11 cellular contexts compared by ENCODE assay signal in genomic region chr7:33750177-33750576, GRCh38.
DNase-seq lines count a peak whose midpoint lies in the region; ATAC-seq and TF ChIP-seq lines count a peak whose summit lies in the region.
"Had no signal": no experiment of that assay in that cellular context is flagged by ENCODE, and none has a peak within 500 bp of the region (broad histone marks: within the 10 kb centered on the region; RNA-seq: fewer than 3 reads in every experiment).

No MANE protein-coding gene starts in this region.

- H3K4me2 ChIP-seq in fibroblast of lung (ENCODE audit: extremely low read depth, insufficient read depth, low read length): no peak overlapping the region
- H3K4me2 ChIP-seq in mesendoderm (ENCODE audit: low read length): no peak overlapping the region

- no peaks in the 10 kb centered on the region for H3K9me3 ChIP-seq in fibroblast of lung (ENCODE audit: control insufficient read depth, insufficient read depth, low read depth, low read length)

- H3K18ac ChIP-seq in mesendoderm (ENCODE audit: low read length): no peak overlapping the region

- no peak overlapping the region for H2AFZ ChIP-seq in fibroblast of lung (ENCODE audit: low read length)

- H3K4me3 ChIP-seq in fibroblast of lung (replicated peaks in 1 of 4; ENCODE audit: control extremely low read depth in 1 of 4, insufficient read depth in 1 of 4, low read depth in 3 of 4, low read length in 4 of 4): no peak overlapping the region
- no peak overlapping the region for H3K4me3 ChIP-seq in mesendoderm (ENCODE audit: low read length)

- no peaks in the 10 kb centered on the region for H4K20me1 ChIP-seq in fibroblast of lung (ENCODE audit: control insufficient read depth, extremely low read depth, insufficient read depth, low read length)

- H3K27me3 ChIP-seq in fibroblast of lung (ENCODE audit: control insufficient read depth, insufficient read depth, low read length): no peaks in the 10 kb centered on the region
- no peaks in the 10 kb centered on the region for H3K27me3 ChIP-seq in mesendoderm (ENCODE audit: insufficient read depth, low read length, poor library complexity)

- no peak overlapping the region for H2AK5ac ChIP-seq in mesendoderm (ENCODE audit: low read length)

- no peak overlapping the region for H2BK15ac ChIP-seq in mesendoderm (replicated peaks; ENCODE audit: low read depth)

- no peaks in the 10 kb centered on the region for H3K79me1 ChIP-seq in mesendoderm (ENCODE audit: low read length)

- no CpG with 5 or more reads among the region's 1 CpG for WGBS in mesendoderm (ENCODE audit: extremely low coverage, insufficient coverage, low lambda C conversion rate)

- no peak overlapping the region for H3K27ac ChIP-seq in fibroblast of lung (ENCODE audit: insufficient read depth, low read length)
- H3K27ac ChIP-seq in mesendoderm (ENCODE audit: low read depth, low read length): no peak overlapping the region

- TF ChIP-seq CTCF in fibroblast of lung (conservative IDR thresholded peaks at IDR 0.05 in 1 of 2, IDR thresholded peaks at IDR 0.05 in 1 of 2; ENCODE audit: low read depth in 1 of 2, low read length in 2 of 2): no peak

- DNase-seq in fibroblast of lung (ENCODE audit: low read depth in 2 of 2) (peak; percentile 53 to 82), T1000 (lab: John Stamatoyannopoulos, UW) (no peak), cerebellar cortex (ENCODE audit: low spot score) (no peak), NCI-H774 (lab: John Stamatoyannopoulos, UW) (no peak), mesendoderm (no peak)
- DNase-seq: CD4-positive, alpha-beta T cell; glutamatergic neuron had no signal

- H3K9ac ChIP-seq in fibroblast of lung (ENCODE audit: insufficient read depth, low read length) (no peak overlapping the region), mesendoderm (ENCODE audit: low read length) (no peak overlapping the region)

- H3K4me1 ChIP-seq in fibroblast of lung (ENCODE audit: control insufficient read depth, extremely low read depth, insufficient read depth, low read length) (peaks cover 7% of the 10 kb centered on the region), mesendoderm (ENCODE audit: control insufficient read depth, low read depth, low read length) (no peaks in the 10 kb centered on the region)

- no peak overlapping the region for H2BK5ac ChIP-seq in mesendoderm (ENCODE audit: low read length)

- H4K5ac ChIP-seq in mesendoderm (ENCODE audit: low read length): no peak overlapping the region

- H3K4ac ChIP-seq in mesendoderm (ENCODE audit: low read depth, low read length): no peak overlapping the region

- no peak overlapping the region for H3K56ac ChIP-seq in mesendoderm (ENCODE audit: low read length)

- H3K79me2 ChIP-seq in fibroblast of lung (ENCODE audit: control insufficient read depth, insufficient read depth, low read length): no peaks in the 10 kb centered on the region
- H3K79me2 ChIP-seq in mesendoderm (ENCODE audit: control insufficient read depth, insufficient read depth, low read length): no peaks in the 10 kb centered on the region

- no peak overlapping the region for H2BK120ac ChIP-seq in mesendoderm (ENCODE audit: low read depth, low read length)

- H3K36me3 ChIP-seq in fibroblast of lung (ENCODE audit: control insufficient read depth, insufficient read depth, low read length): no peaks in the 10 kb centered on the region
- no peaks in the 10 kb centered on the region for H3K36me3 ChIP-seq in mesendoderm (ENCODE audit: control insufficient read depth, insufficient read depth, low read length)

- no peak overlapping the region for H3K23ac ChIP-seq in mesendoderm (ENCODE audit: low read length)

- H4K8ac ChIP-seq in mesendoderm (ENCODE audit: low read depth, low read length): no peak overlapping the region

- ATAC-seq in GM18520 (IDR thresholded peaks at IDR 0.05; ENCODE audit: unreplicated experiment) (peak; percentile 87), GM21723 (IDR thresholded peaks at IDR 0.05; ENCODE audit: unreplicated experiment) (peak; percentile 98), HG03378 (IDR thresholded peaks at IDR 0.05; ENCODE audit: unreplicated experiment) (peak; percentile 96)
- ATAC-seq: sciatic nerve had no signal

Comparison
In these comparisons a context has a peak if more than half of its experiments do, and no peak if none do; other contexts are left out.
1. DNase-seq: peak in fibroblast of lung (2 of 2); none in T1000 (single experiment), cerebellar cortex (single experiment), NCI-H774 (single experiment) and mesendoderm (single experiment).
2. Peak in every context shown above with its lines, with median percentiles within 50 percentile points of each other: ATAC-seq.